In the genomic region with DNA sequence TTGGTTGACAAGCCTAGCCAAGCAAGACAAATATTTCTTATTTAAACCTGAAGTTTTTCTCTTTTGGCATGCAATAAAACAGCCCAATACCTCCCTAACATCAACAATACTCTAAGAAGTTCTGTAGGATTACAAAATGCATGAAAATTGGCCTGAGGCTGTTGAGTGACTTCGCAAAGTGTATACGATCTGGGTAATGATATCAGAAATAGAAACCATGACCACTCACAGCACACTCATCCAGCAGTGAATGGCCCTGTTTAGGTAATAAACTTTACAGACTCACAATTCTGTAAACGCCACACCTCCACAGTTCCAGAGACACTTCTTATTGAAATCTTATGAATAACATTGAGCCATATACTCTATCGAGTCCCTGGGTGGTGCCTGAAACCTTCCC, we compare ENCODE assay signal across 29 cellular contexts.
DNase-seq lines count a peak whose midpoint lies in the region; ATAC-seq, FAIRE-seq and TF ChIP-seq lines count a peak whose summit lies in the region.
"Had no signal": no experiment of that assay in that cellular context is flagged by ENCODE, and none has a peak within 500 bp of the region (broad histone marks: within the 10 kb centered on the region; RNA-seq: fewer than 3 reads in every experiment).

No MANE protein-coding gene starts in this region.

- H3K4me3 ChIP-seq in GM23248, result no peak overlapping the region
- H3K4me3 ChIP-seq in MG63, result no peak overlapping the region
- H3K4me3 ChIP-seq in bronchial epithelial cell (ENCODE audit: low read depth, low read length), result no peak overlapping the region
- H3K4me3 ChIP-seq: GM12878, spleen, thoracic aorta had no signal

- no peak overlapping the region for H2AK5ac ChIP-seq in H9 (ENCODE audit: insufficient read length, low read length)

- no peak overlapping the region for H3K27ac Mint-ChIP-seq in H9
- H3K27ac Mint-ChIP-seq in activated CD4-positive, alpha-beta memory T cell treated with anti-CD3 and anti-CD28 coated beads, Interleukin-2, amount 10 ng/mL, durations not matched to agents 7 days and 5 days, result no peak overlapping the region
- H3K27ac Mint-ChIP-seq: activated naive CD8-positive, alpha-beta T cell treated with anti-CD3 and anti-CD28 coated beads, Interleukin-2, amount 10 ng/mL, durations not matched to agents 7 days and 5 days; brain; dendritic cell treated with granulocyte-macrophage colony-stimulating factor and Interleukin-4, amounts not matched to agents 40 ng/mL and 50 ng/mL, for 4 days; naive B cell; WTC11 had no signal

- H3K36me3 ChIP-seq in GM23248 (ENCODE audit: low read depth) (no peaks in the 10 kb centered on the region), MG63 (peaks cover 3% of the 10 kb centered on the region; the same call in 1 of the 2 replicates), bronchial epithelial cell (ENCODE audit: control insufficient read depth, insufficient read depth, low read length) (no peaks in the 10 kb centered on the region)
- H3K36me3 ChIP-seq: spleen, thoracic aorta had no signal

- no peak for ATAC-seq in GM21526 (IDR thresholded peaks at IDR 0.05; ENCODE audit: low FRiP score, unreplicated experiment)
- ATAC-seq: GM12878, SK-N-SH treated with all-trans-retinoic acid at 6 μM for 48 hours, WTC11 had no signal

- CTCF ChIA-PET in activated CD4-positive, alpha-beta memory T cell treated with anti-CD3 and anti-CD28 coated beads, Interleukin-2, amount 10 ng/mL, durations not matched to agents 7 days and 5 days (lab: Charles Lee), result no interaction called here

- H3K4ac ChIP-seq in H9 (ENCODE audit: low read depth, low read length), result no peak overlapping the region

- POLR2A ChIA-PET in activated CD4-positive, alpha-beta memory T cell treated with anti-CD3 and anti-CD28 coated beads, Interleukin-2, amount 10 ng/mL, durations not matched to agents 7 days and 5 days (lab: Charles Lee), result no interaction called here

- TF ChIP-seq CTCF in bronchial epithelial cell (IDR thresholded peaks at IDR 0.05; ENCODE audit: insufficient read depth, low read length, severe bottlenecking) (no peak), H9 (conservative IDR thresholded peaks at IDR 0.05) (no peak)

- H3K9me3 ChIP-seq in GM23248 (ENCODE audit: low read depth) (no peaks in the 10 kb centered on the region), MG63 (peaks cover 13% of the 10 kb centered on the region), H9 (ENCODE audit: control insufficient read depth, low read depth, low read length) (no peaks in the 10 kb centered on the region)
- H3K9me3 ChIP-seq: thoracic aorta had no signal

- H2BK120ac ChIP-seq in H9 (ENCODE audit: low read depth, low read length, poor library complexity, severe bottlenecking), result no peak overlapping the region

- no peaks in the 10 kb centered on the region for H3K79me2 ChIP-seq in GM23248 (ENCODE audit: insufficient read depth)
- H3K79me2 ChIP-seq in H9 (ENCODE audit: insufficient read depth, low read length), result no peaks in the 10 kb centered on the region

- peaks cover 0 to 6% of the 10 kb centered on the region in 2 experiments; a peak in 1 of 4 replicates for H3K4me1 Mint-ChIP-seq in H9
- no peaks in the 10 kb centered on the region for H3K4me1 Mint-ChIP-seq in activated CD4-positive, alpha-beta memory T cell treated with anti-CD3 and anti-CD28 coated beads, Interleukin-2, amount 10 ng/mL, durations not matched to agents 7 days and 5 days
- H3K4me1 Mint-ChIP-seq: activated naive CD8-positive, alpha-beta T cell treated with anti-CD3 and anti-CD28 coated beads, Interleukin-2, amount 10 ng/mL, durations not matched to agents 7 days and 5 days; brain; naive B cell had no signal

- H4K5ac ChIP-seq in H9 (ENCODE audit: insufficient read length, low read depth, low read length), result no peak overlapping the region

- WGBS in GM23248 (ENCODE audit: low coverage in 1 of 2, low lambda C conversion rate in 2 of 2, missing lambda C conversion rate in 2 of 2), 2 experiments, result 65 to 67% methylated on average over 4 of the region's 4 CpGs
- no CpG with 5 or more reads among the region's 4 CpGs for WGBS in H9 (ENCODE audit: extremely low coverage, insufficient read length, low lambda C conversion rate)

- no peak overlapping the region for H2BK15ac ChIP-seq in H9 (ENCODE audit: low read depth, low read length)

- H3K9me2 ChIP-seq in GM23248 (ENCODE audit: insufficient read depth), result no peaks in the 10 kb centered on the region

- H4K8ac ChIP-seq in H9 (replicated peaks; ENCODE audit: insufficient read length, low read depth, low read length), result no peak overlapping the region

- H3K27me3 ChIP-seq in GM23248 (replicated peaks; ENCODE audit: insufficient read depth) (no peaks in the 10 kb centered on the region), MG63 (no peaks in the 10 kb centered on the region), bronchial epithelial cell (ENCODE audit: control insufficient read depth, insufficient read depth, low read length) (no peaks in the 10 kb centered on the region), H9 (ENCODE audit: insufficient read depth, low read length) (no peaks in the 10 kb centered on the region)
- H3K27me3 ChIP-seq: spleen had no signal

- H3K14ac ChIP-seq in H9 (ENCODE audit: insufficient read depth, low read length), result no peak overlapping the region

- DNase-seq in GM23248 (peak; percentile 30), MG63 (peak; percentile 45), bronchial epithelial cell (ENCODE audit: low read depth) (peak; percentile 94), iris pigment epithelial cell (ENCODE audit: low read depth) (peak; percentile 51), H9 (no peak)
- no peak for DNase-seq in activated CD4-positive, alpha-beta T cell treated with anti-CD3 and anti-CD28 coated beads, Interleukin-2, amount 50 U/mL, for 4 hours
- DNase-seq in activated CD4-positive, alpha-beta memory T cell treated with anti-CD3 and anti-CD28 coated beads, Interleukin-2, amount 10 ng/mL, durations not matched to agents 7 days and 5 days, result no peak
- DNase-seq: activated effector memory CD4-positive, alpha-beta T cell treated with Interleukin-2 at 50 U/mL for 16 hours; activated naive CD8-positive, alpha-beta T cell treated with anti-CD3 and anti-CD28 coated beads, Interleukin-2, amount 10 ng/mL, durations not matched to agents 7 days and 5 days; DMS153; kidney; naive B cell; NCI-H1417; NCI-H510A treated with DMSO at 0.1 percent for 48 hours; NK-92 treated with Interleukin-12 subunit alpha and Interleukin-12 subunit beta, amount 100 ng/mL, for 24 hours; nucleus accumbens; spleen; stimulated activated CD4-positive, alpha-beta T cell treated with anti-CD3 and anti-CD28 coated beads, Interleukin-4, amount 100 ng/mL, for 1 hour; stimulated activated naive CD4-positive, alpha-beta T cell had no signal

- no peaks in the 10 kb centered on the region for H3K27me3 Mint-ChIP-seq in H9 (ENCODE audit: low read depth)
- no peaks in the 10 kb centered on the region for H3K27me3 Mint-ChIP-seq in activated CD4-positive, alpha-beta memory T cell treated with anti-CD3 and anti-CD28 coated beads, Interleukin-2, amount 10 ng/mL, durations not matched to agents 7 days and 5 days
- H3K27me3 Mint-ChIP-seq: activated naive CD8-positive, alpha-beta T cell treated with anti-CD3 and anti-CD28 coated beads, Interleukin-2, amount 10 ng/mL, durations not matched to agents 7 days and 5 days; dendritic cell treated with granulocyte-macrophage colony-stimulating factor and Interleukin-4, amounts not matched to agents 40 ng/mL and 50 ng/mL, for 4 days; naive B cell had no signal

- H3K9ac ChIP-seq in GM23248 (no peak overlapping the region), H9 (ENCODE audit: extremely low read depth, insufficient read length, low read length) (no peak overlapping the region)

- no peak overlapping the region for H3T11ph ChIP-seq in H9 (ENCODE audit: low read length)

- no peaks in the 10 kb centered on the region for H3F3A ChIP-seq in GM23248 (ENCODE audit: insufficient read depth)

- H4K20me1 ChIP-seq in GM23248 (ENCODE audit: insufficient read depth), result no peaks in the 10 kb centered on the region
- H4K20me1 ChIP-seq in H9 (ENCODE audit: control insufficient read depth, insufficient read depth, insufficient read length), result no peaks in the 10 kb centered on the region

- no peak overlapping the region for H3K23ac ChIP-seq in H9 (ENCODE audit: insufficient read length, low read depth, low read length)

- no peak for FAIRE-seq in bronchial epithelial cell (lab: Jason Lieb, UNC)
- FAIRE-seq: endometrium, GM12878, kidney, RCC 7860 had no signal

- H3K23me2 ChIP-seq in H9 (ENCODE audit: insufficient read length, low read depth, low read length, poor library complexity, severe bottlenecking), result no peaks in the 10 kb centered on the region

- no peaks in the 10 kb centered on the region for H3K79me1 ChIP-seq in H9 (ENCODE audit: insufficient read depth, low read depth, low read length, poor library complexity, severe bottlenecking)

- H3K56ac ChIP-seq in H9 (ENCODE audit: insufficient read length, low read depth, low read length), result no peak overlapping the region

- H4K91ac ChIP-seq in H9 (ENCODE audit: insufficient read length, low read depth, low read length), result no peak overlapping the region

- no peak overlapping the region for H2BK5ac ChIP-seq in H9 (ENCODE audit: insufficient read length, low read length)

- no peak overlapping the region for H3K27ac ChIP-seq in GM23248
- no peak overlapping the region for H3K27ac ChIP-seq in H9 (ENCODE audit: insufficient read length, low read depth, low read length)
- H3K27ac ChIP-seq: HL-60, spleen had no signal

- H2BK12ac ChIP-seq in H9 (ENCODE audit: insufficient read length, low read depth, low read length), result no peak overlapping the region

- no peak overlapping the region for H3K4me3 Mint-ChIP-seq in H9
- no peak overlapping the region for H3K4me3 Mint-ChIP-seq in activated CD4-positive, alpha-beta memory T cell treated with anti-CD3 and anti-CD28 coated beads, Interleukin-2, amount 10 ng/mL, durations not matched to agents 7 days and 5 days
- H3K4me3 Mint-ChIP-seq: activated naive CD8-positive, alpha-beta T cell treated with anti-CD3 and anti-CD28 coated beads, Interleukin-2, amount 10 ng/mL, durations not matched to agents 7 days and 5 days; brain; dendritic cell treated with granulocyte-macrophage colony-stimulating factor and Interleukin-4, amounts not matched to agents 40 ng/mL and 50 ng/mL, for 4 days; naive B cell; WTC11 had no signal

- peaks cover 2 to 11% (median 4%) of the 10 kb centered on the region in 3 experiments; a peak in 3 of 7 replicates for H3K36me3 Mint-ChIP-seq in H9 (ENCODE audit: insufficient read depth in 1 of 3, low read depth in 3 of 3)
- no peaks in the 10 kb centered on the region for H3K36me3 Mint-ChIP-seq in activated CD4-positive, alpha-beta memory T cell treated with anti-CD3 and anti-CD28 coated beads, Interleukin-2, amount 10 ng/mL, durations not matched to agents 7 days and 5 days (ENCODE audit: low read depth)
- H3K36me3 Mint-ChIP-seq: activated naive CD8-positive, alpha-beta T cell treated with anti-CD3 and anti-CD28 coated beads, Interleukin-2, amount 10 ng/mL, durations not matched to agents 7 days and 5 days; brain; naive B cell; WTC11 had no signal

- H3K18ac ChIP-seq in H9 (ENCODE audit: insufficient read length, low read depth, low read length), result no peak overlapping the region

- H2BK20ac ChIP-seq in H9 (ENCODE audit: low read depth, low read length, poor library complexity, severe bottlenecking), result no peak overlapping the region

- peaks cover 8 to 14% of the 10 kb centered on the region in 2 experiments; a peak in 4 of 5 replicates for H3K9me3 Mint-ChIP-seq in H9
- H3K9me3 Mint-ChIP-seq in activated CD4-positive, alpha-beta memory T cell treated with anti-CD3 and anti-CD28 coated beads, Interleukin-2, amount 10 ng/mL, durations not matched to agents 7 days and 5 days, result peaks cover 5% of the 10 kb centered on the region

- H2AFZ ChIP-seq in GM23248, result no peak overlapping the region
- no peak overlapping the region for H2AFZ ChIP-seq in H9 (ENCODE audit: low read length)

- H3K4me1 ChIP-seq in GM23248 (ENCODE audit: insufficient read depth), result 0 out of 2 replicates have a peak, but pooled peaks cover 14% of the 10 kb centered on the region
- no peaks in the 10 kb centered on the region for H3K4me1 ChIP-seq in H9 (ENCODE audit: insufficient read depth, low read length)
- H3K4me1 ChIP-seq: spleen had no signal

- in situ Hi-C loops in GM23248 (cut with MboI), result no loop called here

- H3K4me2 ChIP-seq in GM23248 (ENCODE audit: unreplicated experiment) (no peak overlapping the region), H9 (ENCODE audit: insufficient read depth, insufficient read length, low read length) (no peak overlapping the region)

Comparison
In these comparisons a context has a peak if more than half of its experiments do, and no peak if none do; other contexts are left out.
1. DNase-seq: peak in GM23248 (single experiment), MG63 (single experiment), bronchial epithelial cell (single experiment) and iris pigment epithelial cell (single experiment); none in activated CD4-positive, alpha-beta T cell treated with anti-CD3 and anti-CD28 coated beads, Interleukin-2, amount 50 U/mL, for 4 hours (0 of 2), H9 (single experiment) and activated CD4-positive, alpha-beta memory T cell treated with anti-CD3 and anti-CD28 coated beads, Interleukin-2, amount 10 ng/mL, durations not matched to agents 7 days and 5 days (single experiment).